10 cellular contexts compared by ENCODE assay signal in genomic region chr12:75909714-75910451, GRCh38.
DNase-seq lines count a peak whose midpoint lies in the region; ATAC-seq and TF ChIP-seq lines count a peak whose summit lies in the region.
"Had no signal": no experiment of that assay in that cellular context is flagged by ENCODE, and none has a peak within 500 bp of the region (broad histone marks: within the 10 kb centered on the region; RNA-seq: fewer than 3 reads in every experiment).

No MANE protein-coding gene starts in this region.

- H3K36me3 ChIP-seq in Panc1 (ENCODE audit: control insufficient read depth, insufficient read depth, low read length) = no peaks in the 10 kb centered on the region
- H3K36me3 ChIP-seq in left ventricle myocardium inferior = no peaks in the 10 kb centered on the region
- H3K36me3 ChIP-seq in spleen = no peaks in the 10 kb centered on the region

- TF ChIP-seq CTCF in Panc1 (IDR thresholded peaks at IDR 0.05) = no peak
- no peak for TF ChIP-seq CTCF in left ventricle myocardium inferior (IDR thresholded peaks at IDR 0.05; ENCODE audit: borderline replicate concordance)
- TF ChIP-seq CTCF in spleen (IDR thresholded peaks at IDR 0.05 in 8 of 11, conservative IDR thresholded peaks at IDR 0.05 in 3 of 11) = peak in 1 of 11 experiments; percentile 1

- ATAC-seq in Panc1 (peak; percentile 53), HG03045 (IDR thresholded peaks at IDR 0.05; ENCODE audit: unreplicated experiment) (no peak), GM18861 (IDR thresholded peaks at IDR 0.05; ENCODE audit: unreplicated experiment) (no peak)

- H3K4me3 ChIP-seq in Panc1 (ENCODE audit: low read depth in 2 of 2, low read length in 2 of 2) (no peak overlapping the region), left ventricle myocardium inferior (no peak overlapping the region), spleen (no peak overlapping the region)
- H3K4me3 ChIP-seq: testis had no signal

- DNase-seq in NCI-H1092 treated with DMSO at 0.1 percent for 48 hours (lab: John Stamatoyannopoulos, UW) = peak; percentile 34
- no peak for DNase-seq in NCI-H1092 (lab: John Stamatoyannopoulos, UW)
- no peak for DNase-seq in Panc1 (ENCODE audit: low read depth, low spot score)
- DNase-seq in left ventricle myocardium inferior = no peak
- DNase-seq in spleen = no peak
- DNase-seq in stimulated activated CD4-positive, alpha-beta T cell treated with anti-CD3 and anti-CD28 coated beads, Interleukin-2, amount 100 ng/mL, for 24 hours = no peak
- DNase-seq: activated CD4-positive, alpha-beta memory T cell treated with anti-CD3 and anti-CD28 coated beads, Interleukin-2, amount 10 ng/mL, durations not matched to agents 7 days and 5 days had no signal

- peaks cover 37% of the 10 kb centered on the region for H3K4me1 ChIP-seq in Panc1 (ENCODE audit: control insufficient read depth, insufficient read depth, low read length)
- peaks cover 42% of the 10 kb centered on the region for H3K4me1 ChIP-seq in left ventricle myocardium inferior
- H3K4me1 ChIP-seq in spleen = peaks cover 0 to 13% (median 1%) of the 10 kb centered on the region in 6 donors

- H3K27ac ChIP-seq in Panc1 (ENCODE audit: low read length) = peak overlapping the region; percentile 96
- peak overlapping the region; percentile 69 for H3K27ac ChIP-seq in left ventricle myocardium inferior (replicated peaks)
- peak overlapping the region in 7 of 8 donors; percentile 38 to 80 (median 60) for H3K27ac ChIP-seq in spleen

- intact Hi-C loops in Panc1 (cut with micrococcal nuclease; ENCODE audit: unreplicated experiment) = loop anchor here (10.0 kb wide), 1 partner anchor 115 kb away; no protein-coding TSS in a partner anchor
- intact Hi-C loops in left ventricle myocardium inferior (cut with micrococcal nuclease) = no loop called here
- intact Hi-C loops in spleen (cut with DNase I; ENCODE audit: low total_unique reads) = no loop called here

- H3K9me3 ChIP-seq in Panc1 (ENCODE audit: control insufficient read depth, insufficient read depth, low read depth, low read length) (no peaks in the 10 kb centered on the region; the same call in 1 of the 2 replicates), left ventricle myocardium inferior (replicated peaks) (no peaks in the 10 kb centered on the region), spleen (no peaks in the 10 kb centered on the region)
- H3K9me3 ChIP-seq: testis had no signal

- no TSS peak for BruUV-seq in Panc1 (replicated peaks; lab: Mats Ljungman, UMichigan)

- H3K27me3 ChIP-seq in Panc1 (ENCODE audit: control insufficient read depth, insufficient read depth, low read length) (no peaks in the 10 kb centered on the region), left ventricle myocardium inferior (ENCODE audit: low read depth) (no peaks in the 10 kb centered on the region), spleen (replicated peaks in 1 of 7) (no peaks in the 10 kb centered on the region)
- H3K27me3 ChIP-seq: testis had no signal

- no peak for TF ChIP-seq POLR2A in spleen (IDR thresholded peaks at IDR 0.05)

- 61 to 82% (median 73%) methylated on average over 7 of the region's 7 CpGs for WGBS in spleen, 5 donors

- in situ Hi-C loops in Panc1 (cut with HindIII; ENCODE audit: low pct_unique_long_range_greater_than_20kb, low sequenced_read_pairs) = no loop called here

- CTCF ChIA-PET in Panc1 (lab: Charles Lee) = no interaction called here

- POLR2A ChIA-PET in Panc1 (lab: Charles Lee) = no interaction called here
